ENCODE assay signal across 8 cellular contexts in the genomic region with DNA sequence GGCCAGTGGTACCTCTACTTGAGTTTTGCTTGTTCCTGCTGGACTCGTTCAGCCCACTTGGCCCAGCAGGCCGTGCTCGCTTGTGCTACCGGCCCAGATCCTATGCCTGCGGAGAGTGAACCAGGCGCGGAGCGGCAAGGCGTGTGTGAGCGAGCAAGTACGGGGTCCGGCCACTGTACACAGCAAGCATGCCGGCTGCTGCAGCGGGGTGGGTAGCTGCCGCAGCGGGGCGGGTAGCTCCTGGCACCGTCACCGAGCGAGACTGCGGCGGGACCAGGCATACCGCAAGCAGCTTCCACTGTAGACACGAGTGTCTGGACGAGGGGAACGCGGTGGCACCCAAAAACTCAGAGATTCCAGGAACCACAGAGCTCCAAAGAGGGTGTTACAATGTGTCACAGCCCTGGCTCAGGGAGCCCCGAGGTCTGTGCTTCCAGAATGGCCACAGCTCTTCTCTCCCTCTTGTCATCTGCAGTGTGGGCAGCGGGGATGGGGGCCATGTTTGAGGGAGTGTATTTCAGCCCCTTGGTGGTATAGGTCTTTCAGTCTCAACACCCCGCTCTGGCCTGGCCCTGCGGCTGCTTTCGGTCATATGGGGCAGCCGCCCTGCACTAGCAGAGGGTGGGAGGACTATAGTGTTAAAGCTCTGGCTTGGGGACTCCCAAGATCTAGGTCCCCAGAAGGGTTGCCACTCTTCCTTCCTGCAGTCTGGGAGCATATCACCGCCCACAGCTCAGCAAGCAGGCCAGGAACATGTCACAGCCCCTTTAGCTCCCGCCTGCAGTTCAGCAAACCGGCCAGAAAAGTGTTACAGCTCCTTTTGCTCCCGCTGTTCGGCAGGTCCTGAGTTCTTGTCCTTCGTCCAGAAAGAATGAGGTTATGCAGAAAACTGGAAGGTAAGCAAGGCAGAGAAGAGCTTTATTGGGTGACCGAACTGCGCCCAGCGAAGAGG. TPM values are rescaled to one million over a fixed set of nuclear protein-coding genes. Genes with fewer than 3 reads are reported as not detected.
A peak's percentile ranks its signal among the peaks of the same experiment; 100 is the strongest.
DNase-seq lines count a peak whose midpoint lies in the region; TF ChIP-seq lines count a peak whose summit lies in the region.

No MANE protein-coding gene starts in this region.

- H3K36me3 ChIP-seq in breast epithelium (no peaks in the 10 kb centered on the region), muscle layer of duodenum (ENCODE audit: control insufficient read depth in 1 of 2, insufficient read depth in 2 of 2, low read length in 2 of 2) (no peaks in the 10 kb centered on the region), vagina (no peaks in the 10 kb centered on the region), hepatocyte (replicated peaks; ENCODE audit: insufficient read depth, low read depth) (no peaks in the 10 kb centered on the region)

- no peak overlapping the region for H3K27ac ChIP-seq in breast epithelium
- no peak overlapping the region for H3K27ac ChIP-seq in muscle layer of duodenum (ENCODE audit: low read length)
- no peak overlapping the region for H3K27ac ChIP-seq in vagina
- H3K27ac ChIP-seq in hepatocyte, result no peak overlapping the region

- no peaks in the 10 kb centered on the region for H4K20me1 ChIP-seq in hepatocyte (ENCODE audit: insufficient read depth, poor library complexity, severe bottlenecking)

- H3K27ac Mint-ChIP-seq in MCF 10A (ENCODE audit: low read depth, unreplicated experiment), result no peak overlapping the region

- H2AFZ ChIP-seq in hepatocyte, result no peak overlapping the region

- TF ChIP-seq CTCF in breast epithelium (IDR thresholded peaks at IDR 0.05) (no peak), MCF 10A (IDR thresholded peaks at IDR 0.05; ENCODE audit: unreplicated experiment) (no peak), choroid plexus epithelial cell (conservative IDR thresholded peaks at IDR 0.05; ENCODE audit: low read depth, low read length) (no peak), vagina (IDR thresholded peaks at IDR 0.05) (no peak), hepatocyte (IDR thresholded peaks at IDR 0.05; ENCODE audit: poor library complexity) (no peak)

- WGBS in hepatocyte (ENCODE audit: low lambda C conversion rate, missing lambda C conversion rate), result 94% methylated on average over 30 of the region's 42 CpGs

- intact Hi-C loops in breast epithelium (cut with DNase I; ENCODE audit: low total_unique reads) (no loop called here), MCF 10A (cut with micrococcal nuclease) (no loop called here), vagina (cut with DNase I) (no loop called here)

- DNase-seq in breast epithelium (ENCODE audit: low spot score in 2 of 2) (no peak), MCF 10A (ENCODE audit: unreplicated experiment) (no peak), choroid plexus epithelial cell (ENCODE audit: low read depth) (no peak), vagina (ENCODE audit: extremely low spot score in 2 of 2) (no peak), hepatocyte (ENCODE audit: low spot score) (no peak), NCI-H1417 (lab: John Stamatoyannopoulos, UW) (no peak)
- no peak for DNase-seq in NK-92 treated with Interleukin-12 subunit alpha and Interleukin-12 subunit beta, amount 100 ng/mL, for 24 hours (lab: John Stamatoyannopoulos, UW)

- H3K9me2 ChIP-seq in hepatocyte (replicated peaks; ENCODE audit: insufficient read depth), result no peaks in the 10 kb centered on the region

- H3K9me3 ChIP-seq in breast epithelium (no peaks in the 10 kb centered on the region), muscle layer of duodenum (ENCODE audit: control insufficient read depth in 1 of 2, low read length in 2 of 2) (no peaks in the 10 kb centered on the region), vagina (no peaks in the 10 kb centered on the region), hepatocyte (ENCODE audit: low read depth) (no peaks in the 10 kb centered on the region)

- H3K4me3 ChIP-seq in breast epithelium, result peak overlapping the region; percentile 20 to 61 (median 41)
- peak overlapping the region; percentile 51 for H3K4me3 ChIP-seq in choroid plexus epithelial cell (ENCODE audit: low read depth, low read length)
- peak overlapping the region; percentile 27 to 41 for H3K4me3 ChIP-seq in muscle layer of duodenum (ENCODE audit: low read depth in 1 of 2, low read length in 2 of 2)
- H3K4me3 ChIP-seq in vagina, result peak overlapping the region; percentile 33 to 34
- H3K4me3 ChIP-seq in hepatocyte, result no peak overlapping the region

- H3K4me2 ChIP-seq in hepatocyte, result no peak overlapping the region

- H3K27me3 ChIP-seq in breast epithelium, result no peaks in the 10 kb centered on the region
- H3K27me3 ChIP-seq in muscle layer of duodenum (ENCODE audit: low read depth, low read length), result no peaks in the 10 kb centered on the region
- no peaks in the 10 kb centered on the region for H3K27me3 ChIP-seq in vagina
- no peaks in the 10 kb centered on the region for H3K27me3 ChIP-seq in hepatocyte

- CTCF ChIA-PET in MCF 10A (lab: Yijun Ruan, JAX), result interaction anchor here (0.6 to 9.5 kb wide), 9 partner anchors 30 to 348 kb away, joined by 3 to 155 read pairs (median 4); partner anchors contain the start of gene KPNA5

- H3K9me3 Mint-ChIP-seq in MCF 10A (ENCODE audit: unreplicated experiment), result no peaks in the 10 kb centered on the region

- H3K27me3 Mint-ChIP-seq in MCF 10A (ENCODE audit: insufficient read depth, unreplicated experiment), result no peaks in the 10 kb centered on the region

- no peak overlapping the region for H3K4me3 Mint-ChIP-seq in MCF 10A (ENCODE audit: unreplicated experiment)

- H3K4me1 Mint-ChIP-seq in MCF 10A (ENCODE audit: insufficient read depth, unreplicated experiment), result peaks cover 4% of the 10 kb centered on the region

- peaks cover 5% of the 10 kb centered on the region for H3K79me2 ChIP-seq in hepatocyte

- no TSS peak for BruUV-seq in MCF 10A (replicated peaks; lab: Mats Ljungman, UMichigan)

- POLR2A ChIA-PET in MCF 10A (lab: Yijun Ruan, JAX), result interaction anchor here (1.3 to 1.4 kb wide), 2 partner anchors 30 to 286 kb away, joined by 3 to 5 read pairs; partner anchors contain the start of gene TSPYL1

- H3K4me1 ChIP-seq in breast epithelium, result peaks cover 0 to 3% of the 10 kb centered on the region in 2 donors
- H3K4me1 ChIP-seq in muscle layer of duodenum (ENCODE audit: control insufficient read depth in 1 of 2, insufficient read depth in 2 of 2, low read length in 2 of 2), result peaks cover 0 to 6% of the 10 kb centered on the region in 2 donors
- H3K4me1 ChIP-seq in vagina, result peaks cover 9% of the 10 kb centered on the region
- peaks cover 12% of the 10 kb centered on the region for H3K4me1 ChIP-seq in hepatocyte (ENCODE audit: insufficient read depth)

- TF ChIP-seq POLR2A in breast epithelium (IDR thresholded peaks at IDR 0.05) (no peak), vagina (IDR thresholded peaks at IDR 0.05) (no peak)

- H3K36me3 Mint-ChIP-seq in MCF 10A (ENCODE audit: insufficient read depth, unreplicated experiment), result no peaks in the 10 kb centered on the region

RNA-seq across cellular contexts. Expression of gene RWDD1, which starts 6.1 kb away (rescaled TPM):
- total RNA-seq in breast epithelium (10 to 100 TPM; 28.0 to 48.2 (median 39.0) TPM), MCF 10A (2022) (41.6 and 57.2 TPM in 2 replicates), vagina (37.8 TPM), hepatocyte (41.0 and 54.1 TPM in 2 replicates)
- 43.3 and 48.8 TPM in 2 replicates for polyA plus RNA-seq in hepatocyte

RNA-seq across cellular contexts. Expression of gene CALHM4, which starts 11.6 kb away (rescaled TPM):
- total RNA-seq in breast epithelium (not detected), MCF 10A (2022) (not detected in 2 replicates), vagina (not detected), hepatocyte (not detected in 2 replicates)
- not detected in 2 replicates for polyA plus RNA-seq in hepatocyte

RNA-seq across cellular contexts. Expression of gene TRAPPC3L, which starts 19.7 kb away (rescaled TPM):
- total RNA-seq in breast epithelium, result under 1 TPM in 1 of 3 donors, not detected in 2; 0.80 TPM
- not detected in 2 replicates for total RNA-seq in MCF 10A (2022)
- total RNA-seq in vagina, result not detected
- 0.40 TPM in 1 of 2 replicates, not detected in the other for total RNA-seq in hepatocyte
- polyA plus RNA-seq in hepatocyte, result 1.2 TPM in 1 of 2 replicates, not detected in the other

RNA-seq across cellular contexts. Expression of gene RSPH4A, which starts 51.1 kb away (rescaled TPM):
- total RNA-seq in breast epithelium, result 1 to 10 TPM in 2 of 3 donors, under 1 TPM in 1; 0.80 to 1.5 (median 1.3) TPM
- total RNA-seq in MCF 10A (2022), result not detected in 2 replicates
- not detected for total RNA-seq in vagina
- 0.12 and 0.83 TPM in 2 replicates for total RNA-seq in hepatocyte
- polyA plus RNA-seq in hepatocyte, result 0.43 and 0.46 TPM in 2 replicates

RNA-seq across cellular contexts. Expression of gene CALHM5, which starts 53.8 kb away (rescaled TPM):
- total RNA-seq in breast epithelium, result 1 to 10 TPM in 2 of 3 donors, under 1 TPM in 1; 0.73 to 2.4 (median 1.6) TPM
- total RNA-seq in MCF 10A (2022), result not detected in 2 replicates
- 2.2 TPM for total RNA-seq in vagina
- total RNA-seq in hepatocyte, result 1.2 and 1.7 TPM in 2 replicates
- polyA plus RNA-seq in hepatocyte, result 0.46 and 0.62 TPM in 2 replicates
